22 cellular contexts compared by ENCODE assay signal in the genomic region with DNA sequence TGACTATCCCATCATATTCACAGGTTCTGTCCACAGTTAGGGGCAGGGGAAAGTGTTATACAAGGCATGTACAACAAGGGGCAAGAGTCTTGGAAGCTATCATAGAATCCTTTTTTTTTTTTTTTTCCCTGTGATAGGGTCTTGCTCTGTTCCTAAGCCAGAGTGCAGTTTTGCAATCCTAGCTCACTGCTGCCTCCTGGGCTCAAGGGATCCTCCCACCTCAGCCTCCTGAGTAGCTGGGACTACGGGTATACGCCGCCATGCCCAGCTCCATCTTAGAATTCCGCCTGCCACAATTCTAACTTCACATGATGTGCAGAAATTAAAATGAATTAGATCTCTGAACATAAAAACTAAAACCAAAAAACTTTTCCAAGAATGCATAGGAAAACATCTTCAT.
"Had no signal": no experiment of that assay in that cellular context is flagged by ENCODE, and none has a peak within 500 bp of the region (broad histone marks: within the 10 kb centered on the region; RNA-seq: fewer than 3 reads in every experiment).

No MANE protein-coding gene starts in this region.

- FAIRE-seq: astrocyte, RCC 7860, TTC549 had no signal

- H3K27ac Mint-ChIP-seq: activated CD4-positive, alpha-beta memory T cell treated with anti-CD3 and anti-CD28 coated beads, Interleukin-2, amount 10 ng/mL, durations not matched to agents 7 days and 5 days; activated CD4-positive, alpha-beta T cell treated with anti-CD3 and anti-CD28 coated beads for 36 hours; activated naive CD4-positive, alpha-beta T cell treated with anti-CD3 and anti-CD28 coated beads, Interleukin-2, amount 50 U/mL, for 24 hours; T-helper 1 cell treated with Interleukin-12 subunit alpha and Interleukin-12 subunit beta and Interleukin-4 antibody, amounts not matched to agents 30 μg/mL and 1 μg/mL, for 36 hours had no signal

- H3K36me3 Mint-ChIP-seq: activated naive CD4-positive, alpha-beta T cell treated with anti-CD3 and anti-CD28 coated beads, Interleukin-2, amount 50 U/mL, for 24 hours had no signal

- ATAC-seq: activated CD4-positive, alpha-beta T cell treated with anti-CD3 and anti-CD28 coated beads for 36 hours; PC-3 had no signal

- H3K4me1 Mint-ChIP-seq: central memory CD8-positive, alpha-beta T cell had no signal

- H3K4me3 Mint-ChIP-seq: activated CD4-positive, alpha-beta memory T cell treated with anti-CD3 and anti-CD28 coated beads, Interleukin-2, amount 10 ng/mL, durations not matched to agents 7 days and 5 days; activated CD4-positive, alpha-beta T cell treated with anti-CD3 and anti-CD28 coated beads for 36 hours; activated naive CD4-positive, alpha-beta T cell treated with anti-CD3 and anti-CD28 coated beads, Interleukin-2, amount 50 U/mL, for 24 hours; brain; central memory CD8-positive, alpha-beta T cell; T-helper 1 cell treated with Interleukin-12 subunit alpha and Interleukin-12 subunit beta and Interleukin-4 antibody, amounts not matched to agents 30 μg/mL and 1 μg/mL, for 36 hours had no signal

- DNase-seq: activated CD4-positive, alpha-beta memory T cell treated with anti-CD3 and anti-CD28 coated beads, Interleukin-2, amount 10 ng/mL, durations not matched to agents 7 days and 5 days; activated CD4-positive, alpha-beta T cell treated with anti-CD3 and anti-CD28 coated beads for 36 hours; activated CD4-positive, alpha-beta T cell treated with anti-CD3 and anti-CD28 coated beads, Interleukin-2, amount 50 U/mL, for 1 hour; activated effector memory CD4-positive, alpha-beta T cell treated with Interleukin-2 at 50 U/mL for 16 hours; activated naive CD4-positive, alpha-beta T cell; activated T-cell treated with anti-CD3 and anti-CD28 coated beads for 4 hours; KG1; NCI-H1092; NCI-H1417; NCI-H1930; NCI-H446; NCI-H524; PC-3; SHP77 treated with DMSO at 0.1 percent for 48 hours; T-helper 9 cell had no signal

- H3K9me3 Mint-ChIP-seq: activated CD4-positive, alpha-beta memory T cell treated with anti-CD3 and anti-CD28 coated beads, Interleukin-2, amount 10 ng/mL, durations not matched to agents 7 days and 5 days; activated naive CD4-positive, alpha-beta T cell treated with anti-CD3 and anti-CD28 coated beads, Interleukin-2, amount 50 U/mL, for 24 hours; brain; central memory CD8-positive, alpha-beta T cell; T-helper 1 cell treated with Interleukin-12 subunit alpha and Interleukin-12 subunit beta and Interleukin-4 antibody, amounts not matched to agents 30 μg/mL and 1 μg/mL, for 36 hours had no signal

- H3K27me3 Mint-ChIP-seq: activated CD4-positive, alpha-beta memory T cell treated with anti-CD3 and anti-CD28 coated beads, Interleukin-2, amount 10 ng/mL, durations not matched to agents 7 days and 5 days; activated CD4-positive, alpha-beta T cell treated with anti-CD3 and anti-CD28 coated beads for 36 hours; activated naive CD4-positive, alpha-beta T cell treated with anti-CD3 and anti-CD28 coated beads, Interleukin-2, amount 50 U/mL, for 24 hours; brain; central memory CD8-positive, alpha-beta T cell had no signal
